1 cellular context compared by ENCODE assay signal in the genomic region with DNA sequence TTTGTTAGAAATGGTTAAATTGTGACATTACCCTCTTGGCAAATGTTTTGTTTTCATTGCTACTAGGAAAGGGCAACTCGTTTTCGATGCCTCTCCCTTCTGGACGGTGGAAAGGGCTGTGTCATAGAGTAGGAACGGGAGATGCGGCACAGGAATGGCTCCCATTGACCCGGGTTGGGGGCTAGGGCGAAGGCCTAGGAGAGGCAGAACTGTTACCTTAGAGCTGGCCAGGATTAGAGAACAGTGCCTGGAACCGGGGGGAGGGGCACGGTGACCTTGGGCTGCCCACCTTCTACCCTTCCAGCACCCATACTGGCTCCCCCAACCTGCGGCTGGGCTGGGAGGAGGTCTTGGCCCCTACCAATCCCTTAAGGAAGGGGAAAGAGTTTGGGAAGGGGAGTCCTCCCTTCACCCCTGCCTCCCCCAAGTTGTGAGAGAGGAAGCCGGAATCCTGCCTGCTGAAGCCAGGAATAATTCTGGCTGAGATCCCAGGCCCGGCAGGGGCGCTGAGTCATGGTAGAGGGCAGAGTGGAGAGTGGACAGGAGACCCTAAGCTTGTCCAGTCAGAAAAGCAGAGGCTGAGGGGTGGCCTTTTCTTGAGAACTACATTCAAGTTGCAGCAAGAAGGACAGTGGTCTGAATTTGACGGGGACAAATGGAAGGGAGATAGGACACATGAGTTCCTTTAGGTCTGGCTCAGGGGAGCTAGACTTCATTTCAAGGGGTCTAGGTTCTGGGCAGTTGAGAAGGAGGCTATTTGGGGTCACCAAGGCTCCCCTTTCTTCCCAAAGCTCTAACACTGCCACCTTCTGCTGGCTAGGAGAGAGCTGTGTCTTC.
TF ChIP-seq lines count a peak whose summit lies in the region.

No MANE protein-coding gene starts in this region.

TF ChIP-seq in HepG2, 621 proteins besides CTCF, POLR2A, EP300 and RAD21 (continued from another document):
- TF ChIP-seq SIN3A (IDR thresholded peaks at IDR 0.05; ENCODE audit: borderline replicate concordance, low read depth, low read length) (peak; percentile 56; the same call in 1 of the 2 replicates), ZNF556 (CRISPR knock-in tag; IDR thresholded peaks at IDR 0.05; ENCODE audit: borderline replicate concordance) (peak; percentile 73; the same call in 1 of the 2 replicates), DMAP1 (CRISPR knock-in tag; IDR thresholded peaks at IDR 0.05) (no peak), JARID2 (CRISPR knock-in tag; IDR thresholded peaks at IDR 0.05; ENCODE audit: insufficient replicate concordance) (peak; percentile 56), RXRA (CRISPR knock-in tag; IDR thresholded peaks at IDR 0.05) (0 out of 2 replicates have a peak, but pooled peaks have one; percentile 23), ATF1 (CRISPR knock-in tag; IDR thresholded peaks at IDR 0.05) (no peak), YY1 (IDR thresholded peaks at IDR 0.05; ENCODE audit: insufficient read depth, insufficient replicate concordance, low read depth, low read length) (peak; percentile 19), RBM22 (optimal IDR thresholded peaks at IDR 0.05; ENCODE audit: low read length) (peak; percentile 75), HOXA5 (CRISPR knock-in tag; IDR thresholded peaks at IDR 0.05) (0 out of 2 replicates have a peak, but pooled peaks have one; percentile 36), MAFK (conservative IDR thresholded peaks at IDR 0.05 in 1 of 2, IDR thresholded peaks at IDR 0.05 in 1 of 2; ENCODE audit: low read length in 2 of 2) (peak; percentile 52 to 73), NCOA2 (CRISPR knock-in tag; IDR thresholded peaks at IDR 0.05) (0 out of 2 replicates have a peak, but pooled peaks have one; percentile 22), JUN (CRISPR knock-in tag; IDR thresholded peaks at IDR 0.05) (0 out of 2 replicates have a peak, but pooled peaks have one; percentile 34)
- TF ChIP-seq, protein P1, sequence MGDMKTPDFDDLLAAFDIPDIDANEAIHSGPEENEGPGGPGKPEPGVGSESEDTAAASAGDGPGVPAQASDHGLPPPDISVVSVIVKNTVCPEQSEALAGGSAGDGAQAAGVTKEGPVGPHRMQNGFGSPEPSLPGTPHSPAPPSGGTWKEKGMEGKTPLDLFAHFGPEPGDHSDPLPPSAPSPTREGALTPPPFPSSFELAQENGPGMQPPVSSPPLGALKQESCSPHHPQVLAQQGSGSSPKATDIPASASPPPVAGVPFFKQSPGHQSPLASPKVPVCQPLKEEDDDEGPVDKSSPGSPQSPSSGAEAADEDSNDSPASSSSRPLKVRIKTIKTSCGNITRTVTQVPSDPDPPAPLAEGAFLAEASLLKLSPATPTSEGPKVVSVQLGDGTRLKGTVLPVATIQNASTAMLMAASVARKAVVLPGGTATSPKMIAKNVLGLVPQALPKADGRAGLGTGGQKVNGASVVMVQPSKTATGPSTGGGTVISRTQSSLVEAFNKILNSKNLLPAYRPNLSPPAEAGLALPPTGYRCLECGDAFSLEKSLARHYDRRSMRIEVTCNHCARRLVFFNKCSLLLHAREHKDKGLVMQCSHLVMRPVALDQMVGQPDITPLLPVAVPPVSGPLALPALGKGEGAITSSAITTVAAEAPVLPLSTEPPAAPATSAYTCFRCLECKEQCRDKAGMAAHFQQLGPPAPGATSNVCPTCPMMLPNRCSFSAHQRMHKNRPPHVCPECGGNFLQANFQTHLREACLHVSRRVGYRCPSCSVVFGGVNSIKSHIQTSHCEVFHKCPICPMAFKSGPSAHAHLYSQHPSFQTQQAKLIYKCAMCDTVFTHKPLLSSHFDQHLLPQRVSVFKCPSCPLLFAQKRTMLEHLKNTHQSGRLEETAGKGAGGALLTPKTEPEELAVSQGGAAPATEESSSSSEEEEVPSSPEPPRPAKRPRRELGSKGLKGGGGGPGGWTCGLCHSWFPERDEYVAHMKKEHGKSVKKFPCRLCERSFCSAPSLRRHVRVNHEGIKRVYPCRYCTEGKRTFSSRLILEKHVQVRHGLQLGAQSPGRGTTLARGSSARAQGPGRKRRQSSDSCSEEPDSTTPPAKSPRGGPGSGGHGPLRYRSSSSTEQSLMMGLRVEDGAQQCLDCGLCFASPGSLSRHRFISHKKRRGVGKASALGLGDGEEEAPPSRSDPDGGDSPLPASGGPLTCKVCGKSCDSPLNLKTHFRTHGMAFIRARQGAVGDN (CRISPR knock-in tag; IDR thresholded peaks at IDR 0.05): peak; percentile 88
- TF ChIP-seq, protein P2, sequence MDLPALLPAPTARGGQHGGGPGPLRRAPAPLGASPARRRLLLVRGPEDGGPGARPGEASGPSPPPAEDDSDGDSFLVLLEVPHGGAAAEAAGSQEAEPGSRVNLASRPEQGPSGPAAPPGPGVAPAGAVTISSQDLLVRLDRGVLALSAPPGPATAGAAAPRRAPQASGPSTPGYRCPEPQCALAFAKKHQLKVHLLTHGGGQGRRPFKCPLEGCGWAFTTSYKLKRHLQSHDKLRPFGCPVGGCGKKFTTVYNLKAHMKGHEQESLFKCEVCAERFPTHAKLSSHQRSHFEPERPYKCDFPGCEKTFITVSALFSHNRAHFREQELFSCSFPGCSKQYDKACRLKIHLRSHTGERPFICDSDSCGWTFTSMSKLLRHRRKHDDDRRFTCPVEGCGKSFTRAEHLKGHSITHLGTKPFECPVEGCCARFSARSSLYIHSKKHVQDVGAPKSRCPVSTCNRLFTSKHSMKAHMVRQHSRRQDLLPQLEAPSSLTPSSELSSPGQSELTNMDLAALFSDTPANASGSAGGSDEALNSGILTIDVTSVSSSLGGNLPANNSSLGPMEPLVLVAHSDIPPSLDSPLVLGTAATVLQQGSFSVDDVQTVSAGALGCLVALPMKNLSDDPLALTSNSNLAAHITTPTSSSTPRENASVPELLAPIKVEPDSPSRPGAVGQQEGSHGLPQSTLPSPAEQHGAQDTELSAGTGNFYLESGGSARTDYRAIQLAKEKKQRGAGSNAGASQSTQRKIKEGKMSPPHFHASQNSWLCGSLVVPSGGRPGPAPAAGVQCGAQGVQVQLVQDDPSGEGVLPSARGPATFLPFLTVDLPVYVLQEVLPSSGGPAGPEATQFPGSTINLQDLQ (CRISPR knock-in tag; IDR thresholded peaks at IDR 0.05): peak; percentile 25; the same call in 1 of the 2 replicates
- TF ChIP-seq, protein P3, sequence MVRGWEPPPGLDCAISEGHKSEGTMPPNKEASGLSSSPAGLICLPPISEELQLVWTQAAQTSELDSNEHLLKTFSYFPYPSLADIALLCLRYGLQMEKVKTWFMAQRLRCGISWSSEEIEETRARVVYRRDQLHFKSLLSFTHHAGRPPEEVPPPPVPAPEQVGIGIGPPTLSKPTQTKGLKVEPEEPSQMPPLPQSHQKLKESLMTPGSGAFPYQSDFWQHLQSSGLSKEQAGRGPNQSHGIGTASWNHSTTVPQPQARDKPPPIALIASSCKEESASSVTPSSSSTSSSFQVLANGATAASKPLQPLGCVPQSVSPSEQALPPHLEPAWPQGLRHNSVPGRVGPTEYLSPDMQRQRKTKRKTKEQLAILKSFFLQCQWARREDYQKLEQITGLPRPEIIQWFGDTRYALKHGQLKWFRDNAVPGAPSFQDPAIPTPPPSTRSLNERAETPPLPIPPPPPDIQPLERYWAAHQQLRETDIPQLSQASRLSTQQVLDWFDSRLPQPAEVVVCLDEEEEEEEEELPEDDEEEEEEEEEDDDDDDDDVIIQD (CRISPR knock-in tag; IDR thresholded peaks at IDR 0.05; ENCODE audit: low read depth): 0 out of 2 replicates have a peak, but pooled peaks have one; percentile 8
- TF ChIP-seq, protein P4, sequence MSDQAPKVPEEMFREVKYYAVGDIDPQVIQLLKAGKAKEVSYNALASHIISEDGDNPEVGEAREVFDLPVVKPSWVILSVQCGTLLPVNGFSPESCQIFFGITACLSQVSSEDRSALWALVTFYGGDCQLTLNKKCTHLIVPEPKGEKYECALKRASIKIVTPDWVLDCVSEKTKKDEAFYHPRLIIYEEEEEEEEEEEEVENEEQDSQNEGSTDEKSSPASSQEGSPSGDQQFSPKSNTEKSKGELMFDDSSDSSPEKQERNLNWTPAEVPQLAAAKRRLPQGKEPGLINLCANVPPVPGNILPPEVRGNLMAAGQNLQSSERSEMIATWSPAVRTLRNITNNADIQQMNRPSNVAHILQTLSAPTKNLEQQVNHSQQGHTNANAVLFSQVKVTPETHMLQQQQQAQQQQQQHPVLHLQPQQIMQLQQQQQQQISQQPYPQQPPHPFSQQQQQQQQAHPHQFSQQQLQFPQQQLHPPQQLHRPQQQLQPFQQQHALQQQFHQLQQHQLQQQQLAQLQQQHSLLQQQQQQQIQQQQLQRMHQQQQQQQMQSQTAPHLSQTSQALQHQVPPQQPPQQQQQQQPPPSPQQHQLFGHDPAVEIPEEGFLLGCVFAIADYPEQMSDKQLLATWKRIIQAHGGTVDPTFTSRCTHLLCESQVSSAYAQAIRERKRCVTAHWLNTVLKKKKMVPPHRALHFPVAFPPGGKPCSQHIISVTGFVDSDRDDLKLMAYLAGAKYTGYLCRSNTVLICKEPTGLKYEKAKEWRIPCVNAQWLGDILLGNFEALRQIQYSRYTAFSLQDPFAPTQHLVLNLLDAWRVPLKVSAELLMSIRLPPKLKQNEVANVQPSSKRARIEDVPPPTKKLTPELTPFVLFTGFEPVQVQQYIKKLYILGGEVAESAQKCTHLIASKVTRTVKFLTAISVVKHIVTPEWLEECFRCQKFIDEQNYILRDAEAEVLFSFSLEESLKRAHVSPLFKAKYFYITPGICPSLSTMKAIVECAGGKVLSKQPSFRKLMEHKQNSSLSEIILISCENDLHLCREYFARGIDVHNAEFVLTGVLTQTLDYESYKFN (CRISPR knock-in tag; conservative IDR thresholded peaks at IDR 0.05): peak; percentile 31; the same call in 1 of the 2 replicates
